8 cellular contexts compared by ENCODE assay signal in the genomic region with DNA sequence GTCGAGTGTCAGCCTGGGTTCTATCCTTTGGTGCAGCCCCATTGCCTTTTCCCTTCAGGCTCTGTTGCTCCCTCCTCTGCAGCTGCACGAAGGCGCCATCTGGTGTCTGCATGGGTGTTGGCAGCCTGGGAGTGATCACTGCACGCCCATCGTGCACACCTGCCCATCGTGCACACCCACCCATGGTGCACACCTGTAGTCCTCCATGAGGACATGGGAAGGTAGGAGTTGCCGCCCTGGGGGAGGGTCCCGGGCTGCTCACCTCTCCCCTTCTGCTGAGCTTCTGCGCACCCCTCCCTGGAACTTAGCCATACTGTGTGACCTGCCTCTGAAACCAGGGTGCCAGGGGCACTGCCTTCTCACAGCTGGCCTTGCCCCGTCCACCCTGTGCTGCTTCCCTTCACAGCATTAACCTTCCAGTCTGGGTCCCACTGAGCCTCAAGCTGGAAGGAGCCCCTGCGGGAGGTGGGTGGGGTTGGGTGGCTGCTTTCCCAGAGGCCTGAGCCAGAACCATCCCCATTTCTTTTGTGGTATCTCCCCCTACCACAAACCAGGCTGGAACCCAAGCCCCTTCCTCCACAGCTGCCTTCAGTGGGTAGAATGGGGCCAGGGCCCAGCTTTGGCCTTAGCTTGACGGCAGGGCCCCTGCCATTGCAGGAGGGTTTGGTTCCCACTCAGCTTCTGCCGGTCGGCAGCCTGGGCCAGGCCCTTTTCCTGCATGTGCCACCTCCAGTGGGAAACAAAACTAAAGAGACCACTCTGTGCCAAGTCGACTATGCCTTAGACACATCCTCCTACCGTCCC. TPM values are rescaled to one million over a fixed set of nuclear protein-coding genes. Genes with fewer than 3 reads are reported as not detected.
A peak's percentile ranks its signal among the peaks of the same experiment; 100 is the strongest.
DNase-seq lines count a peak whose midpoint lies in the region; ATAC-seq lines count a peak whose summit lies in the region.

No MANE protein-coding gene starts in this region.

- intact Hi-C loops in Right ventricle myocardium superior (cut with DNase I) = loop anchor here (5.0 kb wide), 2 partner anchors 41 to 111 kb away; no protein-coding TSS in a partner anchor

- DNase-seq in NCI-H1436 (lab: John Stamatoyannopoulos, UW) = peak; percentile 68
- DNase-seq in NCI-H1436 treated with DMSO at 0.1 percent for 48 hours (lab: John Stamatoyannopoulos, UW) = no peak
- DNase-seq in Kasumi-1 (lab: John Stamatoyannopoulos, UW) = peak; percentile 77 to 80
- peak; percentile 26 for DNase-seq in SKM-1 (lab: John Stamatoyannopoulos, UW; ENCODE audit: unreplicated experiment)
- peak; percentile 88 for DNase-seq in activated naive CD4-positive, alpha-beta T cell treated with anti-CD3 and anti-CD28 coated beads, Interleukin-2, amount 10 ng/mL, durations not matched to agents 7 days and 5 days
- DNase-seq in Right ventricle myocardium superior = peak; percentile 81
- peak; percentile 32 for DNase-seq in renal cortical epithelial cell (ENCODE audit: low read depth)

- CTCF ChIA-PET in activated naive CD4-positive, alpha-beta T cell treated with anti-CD3 and anti-CD28 coated beads, Interleukin-2, amount 10 ng/mL, durations not matched to agents 7 days and 5 days (lab: Charles Lee) = interaction anchor here (0.6 to 6.3 kb wide), 16 partner anchors 11 to 408 kb away, joined by 3 to 49 read pairs (median 4); a partner anchor contains a TSS

- peaks cover 21% of the 10 kb centered on the region for H3K36me3 Mint-ChIP-seq in activated naive CD4-positive, alpha-beta T cell treated with anti-CD3 and anti-CD28 coated beads, Interleukin-2, amount 10 ng/mL, durations not matched to agents 7 days and 5 days

- no peaks in the 10 kb centered on the region for H3K9me3 Mint-ChIP-seq in activated naive CD4-positive, alpha-beta T cell treated with anti-CD3 and anti-CD28 coated beads, Interleukin-2, amount 10 ng/mL, durations not matched to agents 7 days and 5 days

- peak; percentile 76 for ATAC-seq in Right ventricle myocardium superior (ENCODE audit: poor library complexity)
- ATAC-seq in GM18868 (IDR thresholded peaks at IDR 0.05; ENCODE audit: unreplicated experiment) = no peak

- peaks cover 4% of the 10 kb centered on the region for H3K4me1 Mint-ChIP-seq in activated naive CD4-positive, alpha-beta T cell treated with anti-CD3 and anti-CD28 coated beads, Interleukin-2, amount 10 ng/mL, durations not matched to agents 7 days and 5 days

- peak overlapping the region; percentile 58 for H3K27ac Mint-ChIP-seq in activated naive CD4-positive, alpha-beta T cell treated with anti-CD3 and anti-CD28 coated beads, Interleukin-2, amount 10 ng/mL, durations not matched to agents 7 days and 5 days

- no peak overlapping the region for H3K4me3 Mint-ChIP-seq in activated naive CD4-positive, alpha-beta T cell treated with anti-CD3 and anti-CD28 coated beads, Interleukin-2, amount 10 ng/mL, durations not matched to agents 7 days and 5 days

- H3K27me3 Mint-ChIP-seq in activated naive CD4-positive, alpha-beta T cell treated with anti-CD3 and anti-CD28 coated beads, Interleukin-2, amount 10 ng/mL, durations not matched to agents 7 days and 5 days = no peaks in the 10 kb centered on the region

RNA-seq across cellular contexts. Expression of a gene that starts 2.9 kb away (rescaled TPM):
- 0.78 TPM for total RNA-seq in Right ventricle myocardium superior
- total RNA-seq in renal cortical epithelial cell = 0.15 and 0.69 TPM in 2 replicates

RNA-seq across cellular contexts. Expression of a gene that starts 7.9 kb away (rescaled TPM):
- 59.0 TPM for total RNA-seq in Right ventricle myocardium superior
- total RNA-seq in renal cortical epithelial cell = 26.4 and 143 TPM in 2 replicates

RNA-seq across cellular contexts. Expression of a gene that starts 15.2 kb away (rescaled TPM):
- total RNA-seq in Right ventricle myocardium superior (21.4 TPM), renal cortical epithelial cell (2.1 and 5.8 TPM in 2 replicates)

RNA-seq across cellular contexts. Expression of a gene that starts 35.7 kb away (rescaled TPM):
- total RNA-seq in Right ventricle myocardium superior (16.6 TPM), renal cortical epithelial cell (14.8 and 39.7 TPM in 2 replicates)

RNA-seq across cellular contexts. Expression of a gene that starts 39.7 kb away (rescaled TPM):
- total RNA-seq in Right ventricle myocardium superior = 84.3 TPM
- 42.0 and 104 TPM in 2 replicates for total RNA-seq in renal cortical epithelial cell
